Comparison of ENCODE assay signal across 9 cellular contexts in genomic region chr19:50909240-50910070, GRCh38. TPM values are rescaled to one million over a fixed set of nuclear protein-coding genes. Genes with fewer than 3 reads are reported as not detected.
A peak's percentile ranks its signal among the peaks of the same experiment; 100 is the strongest.
DNase-seq lines count a peak whose midpoint lies in the region; ATAC-seq and TF ChIP-seq lines count a peak whose summit lies in the region.
"Had no signal": no experiment of that assay in that cellular context is flagged by ENCODE, and none has a peak within 500 bp of the region (broad histone marks: within the 10 kb centered on the region; RNA-seq: fewer than 3 reads in every experiment).

No MANE protein-coding gene starts in this region.

- peak; percentile 34 for ATAC-seq in CD4-positive, alpha-beta T cell (ENCODE audit: poor library complexity)
- ATAC-seq in GM19328 (IDR thresholded peaks at IDR 0.05; ENCODE audit: unreplicated experiment), result peak; percentile 51
- peak; percentile 26 for ATAC-seq in activated naive CD8-positive, alpha-beta T cell treated with anti-CD3 and anti-CD28 coated beads, Interleukin-2, amount 10 ng/mL, durations not matched to agents 7 days and 5 days (ENCODE audit: low read depth)
- ATAC-seq in GM21515 (IDR thresholded peaks at IDR 0.05; ENCODE audit: unreplicated experiment), result no peak

- peaks cover 16% of the 10 kb centered on the region for H3K27me3 Mint-ChIP-seq in CD4-positive, alpha-beta T cell
- peaks cover 46% of the 10 kb centered on the region for H3K27me3 Mint-ChIP-seq in activated naive CD8-positive, alpha-beta T cell treated with anti-CD3 and anti-CD28 coated beads, Interleukin-2, amount 10 ng/mL, durations not matched to agents 7 days and 5 days

- H3K36me3 Mint-ChIP-seq in CD4-positive, alpha-beta T cell (ENCODE audit: low read depth), result no peaks in the 10 kb centered on the region
- H3K36me3 Mint-ChIP-seq in activated naive CD8-positive, alpha-beta T cell treated with anti-CD3 and anti-CD28 coated beads, Interleukin-2, amount 10 ng/mL, durations not matched to agents 7 days and 5 days, result no peaks in the 10 kb centered on the region

- H3K9me3 Mint-ChIP-seq in CD4-positive, alpha-beta T cell, result no peaks in the 10 kb centered on the region
- no peaks in the 10 kb centered on the region for H3K9me3 Mint-ChIP-seq in activated naive CD8-positive, alpha-beta T cell treated with anti-CD3 and anti-CD28 coated beads, Interleukin-2, amount 10 ng/mL, durations not matched to agents 7 days and 5 days
- H3K9me3 Mint-ChIP-seq: dendritic cell treated with granulocyte-macrophage colony-stimulating factor and Interleukin-4, amounts not matched to agents 40 ng/mL and 50 ng/mL, for 4 days had no signal

- H3K27ac Mint-ChIP-seq in CD4-positive, alpha-beta T cell, result no peak overlapping the region
- no peak overlapping the region for H3K27ac Mint-ChIP-seq in activated naive CD8-positive, alpha-beta T cell treated with anti-CD3 and anti-CD28 coated beads, Interleukin-2, amount 10 ng/mL, durations not matched to agents 7 days and 5 days
- H3K27ac Mint-ChIP-seq: dendritic cell treated with granulocyte-macrophage colony-stimulating factor and Interleukin-4, amounts not matched to agents 40 ng/mL and 50 ng/mL, for 4 days had no signal

- H3K9me3 ChIP-seq in CD4-positive, alpha-beta T cell (ENCODE audit: control insufficient read depth, low read length), result no peaks in the 10 kb centered on the region

- intact Hi-C loops in CD4-positive, alpha-beta T cell (cut with DNase I, micrococcal nuclease), result no loop called here

- H3K4me3 Mint-ChIP-seq in CD4-positive, alpha-beta T cell, result no peak overlapping the region
- peak overlapping the region; percentile 18 for H3K4me3 Mint-ChIP-seq in activated naive CD8-positive, alpha-beta T cell treated with anti-CD3 and anti-CD28 coated beads, Interleukin-2, amount 10 ng/mL, durations not matched to agents 7 days and 5 days
- H3K4me3 Mint-ChIP-seq: dendritic cell treated with granulocyte-macrophage colony-stimulating factor and Interleukin-4, amounts not matched to agents 40 ng/mL and 50 ng/mL, for 4 days had no signal

- H3K27me3 ChIP-seq in CD4-positive, alpha-beta T cell (ENCODE audit: control insufficient read depth, insufficient read depth, low read length), result peaks cover 71% of the 10 kb centered on the region

- POLR2A ChIA-PET in CD4-positive, alpha-beta T cell (lab: Charles Lee), result no interaction called here
- POLR2A ChIA-PET in activated naive CD8-positive, alpha-beta T cell treated with anti-CD3 and anti-CD28 coated beads, Interleukin-2, amount 10 ng/mL, durations not matched to agents 7 days and 5 days (lab: Charles Lee), result no interaction called here

- peaks cover 8% of the 10 kb centered on the region for H3K4me1 Mint-ChIP-seq in CD4-positive, alpha-beta T cell (ENCODE audit: low read depth)
- H3K4me1 Mint-ChIP-seq in activated naive CD8-positive, alpha-beta T cell treated with anti-CD3 and anti-CD28 coated beads, Interleukin-2, amount 10 ng/mL, durations not matched to agents 7 days and 5 days, result no peaks in the 10 kb centered on the region

- TF ChIP-seq CTCF in CD4-positive, alpha-beta T cell (IDR thresholded peaks at IDR 0.05), result no peak

- CTCF ChIA-PET in CD4-positive, alpha-beta T cell (lab: Charles Lee), result no interaction called here

- peak in 2 of 10 experiments; percentile 14 to 17 for DNase-seq in CD4-positive, alpha-beta T cell
- peak; percentile 87 for DNase-seq in NCI-H2227 (lab: John Stamatoyannopoulos, UW; ENCODE audit: unreplicated experiment)
- DNase-seq in activated naive CD8-positive, alpha-beta T cell treated with anti-CD3 and anti-CD28 coated beads, Interleukin-2, amount 10 ng/mL, durations not matched to agents 7 days and 5 days, result peak; percentile 41
- DNase-seq in mucosa of gallbladder (ENCODE audit: low spot score), result peak; percentile 38
- DNase-seq in stimulated activated naive CD4-positive, alpha-beta T cell (lab: John Stamatoyannopoulos, UW), result no peak
- no peak for DNase-seq in mesenteric fat pad (ENCODE audit: low spot score)

- H3K27ac ChIP-seq in CD4-positive, alpha-beta T cell (ENCODE audit: low read depth, low read length), result no peak overlapping the region

RNA-seq across cellular contexts. Expression of gene KLK4, which starts 1.7 kb away (rescaled TPM):
- total RNA-seq in CD4-positive, alpha-beta T cell, result not detected
- not detected for total RNA-seq in activated naive CD8-positive, alpha-beta T cell treated with anti-CD3 and anti-CD28 coated beads, Interleukin-2, amount 10 ng/mL, durations not matched to agents 7 days and 5 days
- total RNA-seq in mucosa of gallbladder (not detected), mesenteric fat pad (not detected)

RNA-seq across cellular contexts. Expression of gene KLK2, which starts 36.2 kb away (rescaled TPM):
- total RNA-seq in CD4-positive, alpha-beta T cell, result not detected
- total RNA-seq in activated naive CD8-positive, alpha-beta T cell treated with anti-CD3 and anti-CD28 coated beads, Interleukin-2, amount 10 ng/mL, durations not matched to agents 7 days and 5 days, result under 1 TPM in 1 of 2 experiments, not detected in 1; 0.44 TPM
- total RNA-seq in mucosa of gallbladder (not detected), mesenteric fat pad (not detected)

RNA-seq across cellular contexts. Expression of gene KLK5, which starts 43.4 kb away (rescaled TPM):
- not detected for total RNA-seq in CD4-positive, alpha-beta T cell
- not detected for total RNA-seq in activated naive CD8-positive, alpha-beta T cell treated with anti-CD3 and anti-CD28 coated beads, Interleukin-2, amount 10 ng/mL, durations not matched to agents 7 days and 5 days
- not detected for total RNA-seq in mucosa of gallbladder
- total RNA-seq in mesenteric fat pad, result not detected

RNA-seq across cellular contexts. Expression of gene KLK3, which starts 54.7 kb away (rescaled TPM):
- total RNA-seq in CD4-positive, alpha-beta T cell, result not detected
- total RNA-seq in activated naive CD8-positive, alpha-beta T cell treated with anti-CD3 and anti-CD28 coated beads, Interleukin-2, amount 10 ng/mL, durations not matched to agents 7 days and 5 days, result not detected
- total RNA-seq in mucosa of gallbladder (not detected), mesenteric fat pad (not detected)

RNA-seq across cellular contexts. Expression of gene KLK6, which starts 59.9 kb away (rescaled TPM):
- not detected for total RNA-seq in CD4-positive, alpha-beta T cell
- total RNA-seq in activated naive CD8-positive, alpha-beta T cell treated with anti-CD3 and anti-CD28 coated beads, Interleukin-2, amount 10 ng/mL, durations not matched to agents 7 days and 5 days, result not detected
- total RNA-seq in mucosa of gallbladder (1.5 TPM), mesenteric fat pad (not detected)

Comparison
In these comparisons a context has a peak if more than half of its experiments do, and no peak if none do; other contexts are left out.
1. DNase-seq: peak in NCI-H2227 (single experiment), activated naive CD8-positive, alpha-beta T cell treated with anti-CD3 and anti-CD28 coated beads, Interleukin-2, amount 10 ng/mL, durations not matched to agents 7 days and 5 days (single experiment) and mucosa of gallbladder (single experiment); none in stimulated activated naive CD4-positive, alpha-beta T cell (0 of 6) and mesenteric fat pad (single experiment).